Comparison of ENCODE assay signal across 20 cellular contexts in the genomic region with DNA sequence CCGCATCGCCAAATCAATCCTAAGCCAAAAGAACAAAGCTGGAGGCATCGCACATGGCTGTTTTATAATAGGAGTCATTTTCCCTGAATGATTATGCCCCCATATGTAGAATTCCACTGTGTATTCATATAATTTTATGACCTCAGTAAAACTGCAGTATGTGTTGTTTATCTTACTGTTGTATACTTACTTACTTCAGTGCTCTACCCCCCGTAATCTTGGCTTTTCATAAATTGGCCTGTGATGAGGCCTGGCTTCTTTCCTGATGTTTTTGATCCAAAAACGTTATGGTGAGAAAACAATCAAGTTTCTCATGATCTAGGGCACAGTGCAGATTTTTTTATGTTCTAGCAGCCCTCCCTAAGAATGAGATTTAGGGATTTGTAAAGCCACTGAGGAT.
"Had no signal": no experiment of that assay in that cellular context is flagged by ENCODE, and none has a peak within 500 bp of the region (broad histone marks: within the 10 kb centered on the region; RNA-seq: fewer than 3 reads in every experiment).

No MANE protein-coding gene starts in this region.

- H3K27me3 ChIP-seq: gastroesophageal sphincter, heart left ventricle, tibial artery had no signal

- H3K27ac Mint-ChIP-seq: activated naive CD4-positive, alpha-beta T cell treated with anti-CD3 and anti-CD28 coated beads, Interleukin-2, amount 50 U/mL, for 72 hours; activated T-cell treated with anti-CD3 and anti-CD28 coated beads, Interleukin-2, amount 50 U/mL, for 72 hours; effector memory CD8-positive, alpha-beta T cell; progenitor cell of endocrine pancreas; T-helper 1 cell treated with Interleukin-12 subunit alpha and Interleukin-12 subunit beta and Interleukin-4 antibody, amounts not matched to agents 30 μg/mL and 1 μg/mL, for 36 hours had no signal

- H3K27me3 Mint-ChIP-seq: effector memory CD8-positive, alpha-beta T cell had no signal

- FAIRE-seq: urothelium cell line had no signal

- H3K9me3 Mint-ChIP-seq: activated T-cell treated with anti-CD3 and anti-CD28 coated beads, Interleukin-2, amount 50 U/mL, for 72 hours; T-helper 1 cell treated with Interleukin-12 subunit alpha and Interleukin-12 subunit beta and Interleukin-4 antibody, amounts not matched to agents 30 μg/mL and 1 μg/mL, for 36 hours had no signal

- H3K4me3 ChIP-seq: gastroesophageal sphincter, heart left ventricle, left ventricle myocardium inferior, tibial artery had no signal

- H3K27ac ChIP-seq: epithelial cell of prostate, gastroesophageal sphincter, heart left ventricle, WERI-Rb-1 had no signal

- H3K9me3 ChIP-seq: gastroesophageal sphincter, heart left ventricle, left ventricle myocardium inferior, tibial artery had no signal

- H3K4me3 Mint-ChIP-seq: activated T-cell treated with anti-CD3 and anti-CD28 coated beads, Interleukin-2, amount 50 U/mL, for 72 hours; effector memory CD8-positive, alpha-beta T cell; T-helper 1 cell treated with Interleukin-12 subunit alpha and Interleukin-12 subunit beta and Interleukin-4 antibody, amounts not matched to agents 30 μg/mL and 1 μg/mL, for 36 hours had no signal

- DNase-seq: activated CD4-positive, alpha-beta T cell treated with anti-CD3 and anti-CD28 coated beads for 1 hour; activated CD8-positive, alpha-beta memory T cell treated with anti-CD3 and anti-CD28 coated beads for 24 hours; activated gamma-delta T cell; activated T-cell treated with anti-CD3 and anti-CD28 coated beads, Interleukin-2, amount 50 U/mL, for 72 hours; amniotic stem cell; caudate nucleus; effector memory CD8-positive, alpha-beta T cell; heart left ventricle; left ventricle myocardium inferior; mammary epithelial cell; stimulated activated CD4-positive, alpha-beta T cell treated with anti-CD3 and anti-CD28 coated beads, Interleukin-2, amount 100 ng/mL, for 24 hours; stimulated activated naive CD4-positive, alpha-beta T cell treated with Interleukin-2 at 50 U/mL for 16 hours; tibial artery; WERI-Rb-1 had no signal

- H3K36me3 ChIP-seq: gastroesophageal sphincter, heart left ventricle, left ventricle myocardium inferior, tibial artery, WERI-Rb-1 had no signal

- H3K36me3 Mint-ChIP-seq: activated naive CD4-positive, alpha-beta T cell treated with anti-CD3 and anti-CD28 coated beads, Interleukin-2, amount 50 U/mL, for 72 hours had no signal
